In genomic region chr2:191318729-191319078, GRCh38 we compare ENCODE assay signal across 1 cellular context.
A peak's percentile ranks its signal among the peaks of the same experiment; 100 is the strongest.
TF ChIP-seq lines count a peak whose summit lies in the region.

No MANE protein-coding gene starts in this region.

TF ChIP-seq in HepG2, 621 proteins besides CTCF, POLR2A, EP300 and RAD21 (continued from another document):
- no peak for TF ChIP-seq NFAT5 (CRISPR knock-in tag; IDR thresholded peaks at IDR 0.05)
- no peak for TF ChIP-seq PTBP1 (IDR thresholded peaks at IDR 0.05; ENCODE audit: low read depth, low read length, poor library complexity, severe bottlenecking)
- TF ChIP-seq KIAA2018 (CRISPR knock-in tag; IDR thresholded peaks at IDR 0.05; ENCODE audit: borderline replicate concordance) = peak; percentile 84; the same call in 1 of the 2 replicates
- no peak; the same call in 1 of the 2 replicates for TF ChIP-seq ARID4A (CRISPR knock-in tag; IDR thresholded peaks at IDR 0.05; ENCODE audit: borderline replicate concordance)
- TF ChIP-seq HOXA9 (CRISPR knock-in tag; IDR thresholded peaks at IDR 0.05; ENCODE audit: borderline replicate concordance) = no peak
- peak; percentile 63; the same call in 1 of the 2 replicates for TF ChIP-seq SOX5 (CRISPR knock-in tag; IDR thresholded peaks at IDR 0.05; ENCODE audit: borderline replicate concordance)
- no peak for TF ChIP-seq CSRNP2 (CRISPR knock-in tag; conservative IDR thresholded peaks at IDR 0.05; ENCODE audit: low read depth)
- TF ChIP-seq ZKSCAN8 (CRISPR knock-in tag; IDR thresholded peaks at IDR 0.05; ENCODE audit: borderline replicate concordance) = peak; percentile 80; the same call in 1 of the 2 replicates
- no peak for TF ChIP-seq AGO2 (optimal IDR thresholded peaks at IDR 0.05; ENCODE audit: low read depth, low read length)
- no peak for TF ChIP-seq ZNF121 (CRISPR knock-in tag; IDR thresholded peaks at IDR 0.05)
- no peak for TF ChIP-seq ADNP (CRISPR knock-in tag; IDR thresholded peaks at IDR 0.05)
- TF ChIP-seq FOXP1 (IDR thresholded peaks at IDR 0.05) = no peak
- TF ChIP-seq FOXP1 (CRISPR knock-in tag; IDR thresholded peaks at IDR 0.05) = peak; percentile 47; the same call in 1 of the 2 replicates
- TF ChIP-seq KAT7 (CRISPR knock-in tag; IDR thresholded peaks at IDR 0.05; ENCODE audit: borderline replicate concordance) = no peak
- no peak for TF ChIP-seq HES4 (CRISPR knock-in tag; IDR thresholded peaks at IDR 0.05; ENCODE audit: borderline replicate concordance)
- no peak for TF ChIP-seq ZNF230 (CRISPR knock-in tag; IDR thresholded peaks at IDR 0.05)
- no peak for TF ChIP-seq MBNL3 (CRISPR knock-in tag; conservative IDR thresholded peaks at IDR 0.05)
- 0 out of 2 replicates have a peak, but pooled peaks have one; percentile 32 for TF ChIP-seq TFE3 (CRISPR knock-in tag; IDR thresholded peaks at IDR 0.05)
- TF ChIP-seq ZNF563 (CRISPR knock-in tag; IDR thresholded peaks at IDR 0.05) = no peak
- no peak for TF ChIP-seq ZNF276 (CRISPR knock-in tag; IDR thresholded peaks at IDR 0.05; ENCODE audit: low read depth)
- TF ChIP-seq TOPORS (CRISPR knock-in tag; IDR thresholded peaks at IDR 0.05) = no peak
- no peak for TF ChIP-seq RORA (CRISPR knock-in tag; IDR thresholded peaks at IDR 0.05)
- TF ChIP-seq TSC22D2 (CRISPR knock-in tag; IDR thresholded peaks at IDR 0.05; ENCODE audit: borderline replicate concordance) = no peak
- no peak for TF ChIP-seq TCF12 (IDR thresholded peaks at IDR 0.05)
- no peak for TF ChIP-seq TCF12 (CRISPR knock-in tag; IDR thresholded peaks at IDR 0.05)
- no peak for TF ChIP-seq ZNF780A (CRISPR knock-in tag; IDR thresholded peaks at IDR 0.05)
- 0 out of 2 replicates have a peak, but pooled peaks have one; percentile 63 for TF ChIP-seq ZSCAN31 (CRISPR knock-in tag; IDR thresholded peaks at IDR 0.05; ENCODE audit: low read depth)
- TF ChIP-seq ZBTB1 (CRISPR knock-in tag; IDR thresholded peaks at IDR 0.05; ENCODE audit: borderline replicate concordance) = no peak
- TF ChIP-seq TBP (CRISPR knock-in tag; IDR thresholded peaks at IDR 0.05) = no peak
TF ChIP-seq in HepG2: peak in this region for 86.
